ENCODE assay signal across 9 cellular contexts in genomic region chr1:232880354-232880753, GRCh38.
DNase-seq lines count a peak whose midpoint lies in the region; ATAC-seq, FAIRE-seq and TF ChIP-seq lines count a peak whose summit lies in the region.
"Had no signal": no experiment of that assay in that cellular context is flagged by ENCODE, and none has a peak within 500 bp of the region (broad histone marks: within the 10 kb centered on the region; RNA-seq: fewer than 3 reads in every experiment).

No MANE protein-coding gene starts in this region.

- H3K4me3 Mint-ChIP-seq in astrocyte (ENCODE audit: unreplicated experiment) = no peak overlapping the region

- H4K20me1 ChIP-seq in astrocyte (ENCODE audit: insufficient read depth, low read length) = no peaks in the 10 kb centered on the region

- no peak overlapping the region for H3K9ac ChIP-seq in astrocyte (ENCODE audit: low read length)

- no peaks in the 10 kb centered on the region for H3K9me3 Mint-ChIP-seq in astrocyte (ENCODE audit: unreplicated experiment)

- H3K79me2 ChIP-seq in astrocyte (ENCODE audit: insufficient read depth, low read length) = no peaks in the 10 kb centered on the region

- H3K27ac Mint-ChIP-seq in astrocyte (ENCODE audit: unreplicated experiment) = no peak overlapping the region

- FAIRE-seq in astrocyte (lab: Jason Lieb, UNC) = no peak

- no peaks in the 10 kb centered on the region for H3K4me1 ChIP-seq in astrocyte (ENCODE audit: insufficient read depth, low read length)

- DNase-seq in DMS114 treated with DMSO at 0.1 percent for 48 hours (lab: John Stamatoyannopoulos, UW; ENCODE audit: unreplicated experiment) (peak; percentile 2), HuH-7 (ENCODE audit: low spot score) (peak; percentile 87), astrocyte (ENCODE audit: low read depth) (no peak), left lobe of liver (ENCODE audit: low spot score) (no peak), NCI-H1417 treated with DMSO at 0.1 percent for 48 hours (lab: John Stamatoyannopoulos, UW) (no peak), NCI-H2081 (lab: John Stamatoyannopoulos, UW) (no peak)
- no peak for DNase-seq in stimulated activated CD4-positive, alpha-beta T cell treated with anti-CD3 and anti-CD28 coated beads, Interleukin-2, amount 100 ng/mL, for 24 hours

- no peaks in the 10 kb centered on the region for H3K4me1 Mint-ChIP-seq in astrocyte (ENCODE audit: low read depth, unreplicated experiment)

- no peaks in the 10 kb centered on the region for H3K36me3 ChIP-seq in astrocyte (ENCODE audit: insufficient read depth, low read length)
- H3K36me3 ChIP-seq: thoracic aorta had no signal

- H3K27me3 Mint-ChIP-seq in astrocyte (ENCODE audit: low read depth, unreplicated experiment) = no peaks in the 10 kb centered on the region

- no peak overlapping the region for H3K4me2 ChIP-seq in astrocyte (ENCODE audit: low read length)

- H3K27me3 ChIP-seq in astrocyte (ENCODE audit: insufficient read depth, low read length) = peaks cover 11% of the 10 kb centered on the region

- H3K36me3 Mint-ChIP-seq in astrocyte (ENCODE audit: low read depth, unreplicated experiment) = no peaks in the 10 kb centered on the region

- no peak overlapping the region for H3K4me3 ChIP-seq in astrocyte (ENCODE audit: insufficient read depth, low read depth, low read length)
- H3K4me3 ChIP-seq: thoracic aorta had no signal

- no peaks in the 10 kb centered on the region for H3K9me3 ChIP-seq in astrocyte (ENCODE audit: insufficient read depth, low read depth, low read length)
- H3K9me3 ChIP-seq: thoracic aorta had no signal

- no peak overlapping the region for H2AFZ ChIP-seq in astrocyte (ENCODE audit: low read depth, low read length)

- ATAC-seq in left lobe of liver (peak; percentile 65), HG02852 (IDR thresholded peaks at IDR 0.05; ENCODE audit: unreplicated experiment) (no peak)

- H3K27ac ChIP-seq in astrocyte (ENCODE audit: low read depth, low read length) = no peak overlapping the region
- H3K27ac ChIP-seq: thoracic aorta had no signal

- peak; percentile 64 for TF ChIP-seq CTCF in astrocyte (IDR thresholded peaks at IDR 0.05; ENCODE audit: insufficient read depth, low read depth, low read length)

Comparison
In these comparisons a context has a peak if more than half of its experiments do, and no peak if none do; other contexts are left out.
1. DNase-seq: peak in DMS114 treated with DMSO at 0.1 percent for 48 hours (single experiment) and HuH-7 (single experiment); none in astrocyte (single experiment), left lobe of liver (single experiment), NCI-H1417 treated with DMSO at 0.1 percent for 48 hours (single experiment), stimulated activated CD4-positive, alpha-beta T cell treated with anti-CD3 and anti-CD28 coated beads, Interleukin-2, amount 100 ng/mL, for 24 hours (0 of 2) and NCI-H2081 (0 of 2).